28 cellular contexts compared by ENCODE assay signal in the genomic region with DNA sequence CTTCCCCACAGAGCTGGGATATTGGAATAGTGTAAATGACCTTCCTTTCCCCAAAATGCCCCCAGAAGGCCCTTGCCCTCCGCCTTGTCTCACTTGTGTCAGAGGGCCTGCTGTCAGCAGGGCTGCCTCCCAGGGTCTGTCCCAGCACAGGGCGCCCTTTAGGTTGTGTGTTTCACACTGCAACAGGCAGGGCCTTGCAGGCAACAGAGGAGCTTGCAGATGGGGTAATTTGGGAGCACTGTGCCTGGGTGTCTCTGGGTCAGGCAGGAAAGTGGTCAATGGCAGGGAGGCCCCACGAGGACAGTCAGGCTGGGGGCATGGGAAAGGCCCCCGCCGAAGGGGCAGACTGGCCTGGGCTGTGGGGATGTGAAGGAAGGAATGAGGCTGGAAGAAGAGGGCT.
"Had no signal": no experiment of that assay in that cellular context is flagged by ENCODE, and none has a peak within 500 bp of the region (broad histone marks: within the 10 kb centered on the region; RNA-seq: fewer than 3 reads in every experiment).

No MANE protein-coding gene starts in this region.

- H3K36me3 Mint-ChIP-seq: stimulated activated effector memory CD8-positive, alpha-beta T cell treated with anti-CD3 and anti-CD28 coated beads, Interleukin-12 subunit alpha, Interleukin-12 subunit beta, amount 100 ng/mL, for 72 hours; stimulated activated memory B cell treated with anti-CD40 and anti-IgM and Interleukin-4, amounts not matched to agents 10 μg/mL and 1 μg/mL and 100 μg/mL, for 72 hours; stimulated activated naive B cell treated with anti-CD40 and anti-IgM and Interleukin-4, amounts not matched to agents 10 μg/mL and 1 μg/mL and 100 μg/mL, for 72 hours; type B pancreatic cell had no signal

- H3K27ac Mint-ChIP-seq: stimulated activated effector memory CD8-positive, alpha-beta T cell treated with anti-CD3 and anti-CD28 coated beads, Interleukin-12 subunit alpha, Interleukin-12 subunit beta, amount 100 ng/mL, for 72 hours; stimulated activated memory B cell treated with anti-CD40 and anti-IgM and Interleukin-4, amounts not matched to agents 10 μg/mL and 1 μg/mL and 100 μg/mL, for 72 hours; stimulated activated naive CD8-positive, alpha-beta T cell treated with anti-CD3 and anti-CD28 coated beads, Interleukin-15, Interleukin-2, amounts not matched to agents 100 ng/mL and 50 ng/mL, for 24 hours; type B pancreatic cell had no signal

- ATAC-seq: stimulated activated effector memory CD8-positive, alpha-beta T cell treated with anti-CD3 and anti-CD28 coated beads, Interleukin-12 subunit alpha, Interleukin-12 subunit beta, amount 100 ng/mL, for 72 hours; stimulated activated memory B cell treated with anti-CD40 and anti-IgM and Interleukin-4, amounts not matched to agents 10 μg/mL and 1 μg/mL and 100 μg/mL, for 72 hours; stimulated activated naive B cell treated with anti-CD40 and anti-IgM and Interleukin-4, amounts not matched to agents 10 μg/mL and 1 μg/mL and 100 μg/mL, for 72 hours; stimulated activated naive CD8-positive, alpha-beta T cell treated with anti-CD3 and anti-CD28 coated beads, Interleukin-15, amount 100 ng/mL, for 72 hours; stimulated activated naive CD8-positive, alpha-beta T cell treated with anti-CD3 and anti-CD28 coated beads, Interleukin-15, Interleukin-2, amounts not matched to agents 100 U/mL and 50 U/mL, for 24 hours had no signal

- H3K4me1 ChIP-seq: stomach, suprapubic skin, testis, tibial artery, tibial nerve, transverse colon, upper lobe of right lung, uterus, vagina had no signal

- H3K27me3 ChIP-seq: stomach, suprapubic skin, testis, thyroid gland, transverse colon, upper lobe of left lung, upper lobe of right lung, uterus, vagina had no signal

- H3K27ac ChIP-seq: stomach, suprapubic skin, testis, thoracic aorta, tibial artery, tibial nerve, transverse colon, upper lobe of right lung, uterus, vagina had no signal

- H3K4me3 Mint-ChIP-seq: stimulated activated effector memory CD8-positive, alpha-beta T cell treated with anti-CD3 and anti-CD28 coated beads, Interleukin-12 subunit alpha, Interleukin-12 subunit beta, amount 100 ng/mL, for 72 hours; stimulated activated memory B cell treated with anti-CD40 and anti-IgM and Interleukin-4, amounts not matched to agents 10 μg/mL and 1 μg/mL and 100 μg/mL, for 72 hours; stimulated activated naive CD8-positive, alpha-beta T cell treated with anti-CD3 and anti-CD28 coated beads, Interleukin-15, amount 100 ng/mL, for 72 hours; stimulated activated naive CD8-positive, alpha-beta T cell treated with anti-CD3 and anti-CD28 coated beads, Interleukin-15, Interleukin-2, amounts not matched to agents 100 ng/mL and 50 ng/mL, for 24 hours; type B pancreatic cell had no signal

- H3K4me1 Mint-ChIP-seq: stimulated activated effector memory CD8-positive, alpha-beta T cell treated with anti-CD3 and anti-CD28 coated beads, Interleukin-12 subunit alpha, Interleukin-12 subunit beta, amount 100 ng/mL, for 72 hours; stimulated activated memory B cell treated with anti-CD40 and anti-IgM and Interleukin-4, amounts not matched to agents 10 μg/mL and 1 μg/mL and 100 μg/mL, for 72 hours; stimulated activated naive B cell treated with anti-CD40 and anti-IgM and Interleukin-4, amounts not matched to agents 10 μg/mL and 1 μg/mL and 100 μg/mL, for 72 hours; stimulated activated naive CD8-positive, alpha-beta T cell treated with anti-CD3 and anti-CD28 coated beads, Interleukin-15, amount 100 ng/mL, for 72 hours had no signal

- H3K4me3 ChIP-seq: stomach, suprapubic skin, testis, thoracic aorta, thyroid gland, tibial artery, tibial nerve, transverse colon, upper lobe of right lung, uterus, vagina had no signal

- H3K36me3 ChIP-seq: stomach, suprapubic skin, thoracic aorta, thyroid gland, tibial artery, tibial nerve, transverse colon, upper lobe of left lung, upper lobe of right lung, uterus, vagina had no signal

- H3K9me3 ChIP-seq: testis, thyroid gland, transverse colon, upper lobe of right lung, vagina had no signal

- H3K9me3 Mint-ChIP-seq: type B pancreatic cell had no signal

- DNase-seq: stimulated activated CD4-positive, alpha-beta T cell treated with anti-CD3 and anti-CD28 coated beads, Interleukin-2, amount 100 ng/mL, for 48 hours; stimulated activated CD4-positive, alpha-beta T cell treated with anti-CD3 and anti-CD28 coated beads, Interleukin-4, amount 100 ng/mL, for 1 hour; stimulated activated CD4-positive, alpha-beta T cell treated with anti-CD3 and anti-CD28 coated beads, Interleukin-4, amount 100 ng/mL, for 24 hours; stimulated activated CD4-positive, alpha-beta T cell treated with anti-CD3 and anti-CD28 coated beads, Interleukin-4, amount 100 ng/mL, for 4 hours; stimulated activated CD8-positive, alpha-beta memory T cell treated with anti-CD3 and anti-CD28 coated beads, Interleukin-4, amount 100 ng/mL, for 48 hours; stimulated activated naive B cell treated with anti-CD40 and anti-IgM and Interleukin-4, amounts not matched to agents 10 μg/mL and 1 μg/mL and 100 μg/mL, for 72 hours; stimulated activated naive CD4-positive, alpha-beta T cell; stimulated activated naive CD4-positive, alpha-beta T cell treated with Interleukin-2 at 50 U/mL for 16 hours; stimulated activated naive CD8-positive, alpha-beta T cell treated with anti-CD3 and anti-CD28 coated beads, Interleukin-15, amount 100 ng/mL, for 72 hours; stimulated activated naive CD8-positive, alpha-beta T cell treated with anti-CD3 and anti-CD28 coated beads, Interleukin-15, Interleukin-2, amounts not matched to agents 100 U/mL and 50 U/mL, for 24 hours; stomach; substantia nigra; testis; thyroid gland; tibial artery; transverse colon; trophoblast cell; upper lobe of left lung; upper lobe of right lung; uterus had no signal
